ENCODE assay signal across 8 cellular contexts in the genomic region with DNA sequence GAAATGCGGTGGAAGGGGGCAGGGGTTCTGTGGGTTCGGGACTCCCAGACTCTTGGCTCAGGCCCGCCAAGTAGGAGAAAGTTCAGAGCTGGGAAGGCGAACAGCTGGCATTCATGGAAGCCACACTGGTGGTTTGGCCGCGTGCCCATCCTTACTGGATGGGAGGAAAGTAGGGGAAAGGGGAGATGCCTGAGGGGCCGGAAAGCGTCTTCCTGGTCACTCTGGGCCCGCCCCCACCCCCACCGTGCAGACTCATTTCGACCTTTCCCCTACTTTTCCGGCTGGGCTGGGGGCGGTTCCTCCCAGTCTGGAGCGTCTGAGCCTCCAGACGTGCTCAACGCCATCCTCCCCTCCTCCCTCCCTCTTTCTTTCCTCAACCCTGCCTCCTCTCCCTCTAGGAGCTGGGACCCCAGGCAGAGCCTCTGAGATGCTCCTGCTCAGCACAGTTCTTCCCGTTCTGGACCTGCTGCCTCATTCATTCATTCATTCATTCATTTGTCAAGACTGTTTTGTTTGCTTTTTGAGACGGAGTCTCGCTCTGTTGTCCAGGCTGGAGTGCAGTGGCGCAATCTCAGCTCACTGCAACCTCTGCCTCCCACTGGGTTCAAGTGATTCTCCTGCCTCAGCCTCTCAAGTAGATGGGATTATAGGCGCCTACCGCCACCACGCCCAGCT.
DNase-seq lines count a peak whose midpoint lies in the region; ATAC-seq and TF ChIP-seq lines count a peak whose summit lies in the region.

No MANE protein-coding gene starts in this region.

- peak overlapping the region; percentile 73 for H3K27ac ChIP-seq in layer of hippocampus (ENCODE audit: low read depth, low read length)

- peak overlapping the region; percentile 36 for H3K4me3 ChIP-seq in choroid plexus epithelial cell (ENCODE audit: low read depth, low read length)

- TF ChIP-seq CTCF in choroid plexus epithelial cell (conservative IDR thresholded peaks at IDR 0.05; ENCODE audit: low read depth, low read length) = no peak

- ATAC-seq in GM18870 (IDR thresholded peaks at IDR 0.05; ENCODE audit: unreplicated experiment) (no peak), HG03095 (IDR thresholded peaks at IDR 0.05; ENCODE audit: unreplicated experiment) (no peak)

- DNase-seq in DMS 273 (lab: John Stamatoyannopoulos, UW; ENCODE audit: unreplicated experiment) = peak; percentile 98
- peak; percentile 76 for DNase-seq in NCI-H2171 treated with DMSO at 0.1 percent for 48 hours (lab: John Stamatoyannopoulos, UW)
- peak; percentile 99 for DNase-seq in choroid plexus epithelial cell (ENCODE audit: low read depth)
- DNase-seq in superior temporal gyrus (ENCODE audit: extremely low spot score) = peak; percentile 69
- DNase-seq in SIG-M5 treated with dmso at 0.1 percent for 504 hours (lab: John Stamatoyannopoulos, UW; ENCODE audit: unreplicated experiment) = no peak

- H3K27me3 ChIP-seq in layer of hippocampus (ENCODE audit: control insufficient read depth, insufficient read depth, low read length) = no peaks in the 10 kb centered on the region
